Comparison of ENCODE assay signal across 32 cellular contexts in the genomic region with DNA sequence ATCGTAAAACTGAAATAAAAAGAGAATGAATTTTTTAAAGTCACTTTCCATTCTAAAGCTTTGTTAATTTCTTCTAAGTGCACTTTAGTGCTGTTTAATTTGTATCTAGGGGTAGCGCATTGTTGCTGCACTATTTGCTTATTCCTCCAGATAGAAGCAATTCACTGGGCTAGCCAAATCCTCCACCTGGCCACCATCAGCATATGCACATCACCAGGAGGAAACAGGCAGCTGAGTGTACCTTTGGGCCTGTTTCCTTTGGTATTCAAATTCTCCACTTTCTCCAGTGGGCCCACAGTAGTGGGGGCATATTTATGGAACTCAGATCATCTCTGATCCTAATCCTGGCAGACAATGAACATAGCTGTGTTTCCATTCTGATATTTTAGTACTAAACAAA. TPM values are rescaled to one million over a fixed set of nuclear protein-coding genes. Genes with fewer than 3 reads are reported as not detected.
"Had no signal": no experiment of that assay in that cellular context is flagged by ENCODE, and none has a peak within 500 bp of the region (broad histone marks: within the 10 kb centered on the region; RNA-seq: fewer than 3 reads in every experiment).

No MANE protein-coding gene starts in this region.

- H3K27ac Mint-ChIP-seq: activated CD4-positive, alpha-beta T cell treated with anti-CD3 and anti-CD28 coated beads for 36 hours; activated CD8-positive, alpha-beta memory T cell treated with anti-CD3 and anti-CD28 coated beads, Interleukin-2, amount 10 ng/mL, durations not matched to agents 7 days and 5 days; activated CD8-positive, alpha-beta T cell treated with anti-CD3 and anti-CD28 coated beads, Interleukin-2, amount 10 ng/mL, durations not matched to agents 7 days and 5 days; activated naive CD4-positive, alpha-beta T cell treated with anti-CD3 and anti-CD28 coated beads, Interleukin-2, amount 50 U/mL, for 24 hours; activated naive CD8-positive, alpha-beta T cell treated with anti-CD3 and anti-CD28 coated beads, Interleukin-2, amount 50 U/mL, for 24 hours; activated T-helper 2 cell treated with anti-CD3 and anti-CD28 coated beads, Interferon-gamma antibody, Interleukin-2, Interleukin-4, amounts not matched to agents 10 μg/mL and 5 μg/mL and 100 μg/mL, durations not matched to agents 14 hours and 24 hours and 36 hours; naive thymus-derived CD8-positive, alpha-beta T cell had no signal

- H3K9me3 ChIP-seq: esophagus muscularis mucosa, heart left ventricle, pancreas, prostate gland, thoracic aorta, uterus had no signal

- H3K27ac ChIP-seq: esophagus muscularis mucosa, foreskin keratinocyte, heart left ventricle, pancreas, prostate gland, skin epidermis, thoracic aorta, uterus had no signal

- H3K4me1 ChIP-seq: esophagus muscularis mucosa, foreskin keratinocyte, heart left ventricle, pancreas, prostate gland, uterus had no signal

- H3K36me3 Mint-ChIP-seq: activated CD8-positive, alpha-beta memory T cell treated with anti-CD3 and anti-CD28 coated beads, Interleukin-2, amount 10 ng/mL, durations not matched to agents 7 days and 5 days; activated naive CD4-positive, alpha-beta T cell treated with anti-CD3 and anti-CD28 coated beads, Interleukin-2, amount 50 U/mL, for 24 hours; naive thymus-derived CD8-positive, alpha-beta T cell had no signal

- H3K4me3 ChIP-seq: esophagus muscularis mucosa, heart left ventricle, pancreas, prostate gland, skin epidermis, thoracic aorta, uterus had no signal

- H3K27me3 ChIP-seq: esophagus muscularis mucosa, foreskin keratinocyte, heart left ventricle, pancreas, uterus had no signal

- H3K9me3 Mint-ChIP-seq: activated T-helper 2 cell treated with anti-CD3 and anti-CD28 coated beads, Interferon-gamma antibody, Interleukin-2, Interleukin-4, amounts not matched to agents 10 μg/mL and 5 μg/mL and 100 μg/mL, durations not matched to agents 14 hours and 24 hours and 36 hours; neural crest cell had no signal

- H3K4me3 Mint-ChIP-seq: activated CD4-positive, alpha-beta T cell treated with anti-CD3 and anti-CD28 coated beads for 36 hours; activated CD8-positive, alpha-beta memory T cell treated with anti-CD3 and anti-CD28 coated beads, Interleukin-2, amount 10 ng/mL, durations not matched to agents 7 days and 5 days; activated CD8-positive, alpha-beta T cell treated with anti-CD3 and anti-CD28 coated beads, Interleukin-2, amount 10 ng/mL, durations not matched to agents 7 days and 5 days; activated naive CD4-positive, alpha-beta T cell treated with anti-CD3 and anti-CD28 coated beads, Interleukin-2, amount 50 U/mL, for 24 hours; activated naive CD8-positive, alpha-beta T cell treated with anti-CD3 and anti-CD28 coated beads, Interleukin-2, amount 50 U/mL, for 24 hours; naive thymus-derived CD8-positive, alpha-beta T cell; neural crest cell had no signal

- ATAC-seq: activated CD4-positive, alpha-beta T cell treated with anti-CD3 and anti-CD28 coated beads for 36 hours; activated CD8-positive, alpha-beta memory T cell treated with anti-CD3 and anti-CD28 coated beads, Interleukin-2, amount 10 ng/mL, durations not matched to agents 7 days and 5 days; activated CD8-positive, alpha-beta T cell treated with anti-CD3 and anti-CD28 coated beads, Interleukin-2, amount 10 ng/mL, durations not matched to agents 7 days and 5 days; activated naive CD8-positive, alpha-beta T cell treated with anti-CD3 and anti-CD28 coated beads, Interleukin-2, amount 50 U/mL, for 24 hours; foreskin keratinocyte; heart left ventricle; naive thymus-derived CD8-positive, alpha-beta T cell; sciatic nerve; stimulated activated naive CD8-positive, alpha-beta T cell treated with anti-CD3 and anti-CD28 coated beads, Interleukin-15, Interleukin-2, amounts not matched to agents 100 U/mL and 50 U/mL, for 24 hours had no signal

- DNase-seq: activated CD4-positive, alpha-beta T cell treated with anti-CD3 and anti-CD28 coated beads for 36 hours; activated CD4-positive, CD25-positive, alpha-beta regulatory T cell; activated CD8-positive, alpha-beta memory T cell treated with anti-CD3 and anti-CD28 coated beads, Interleukin-2, amount 10 ng/mL, durations not matched to agents 7 days and 5 days; activated CD8-positive, alpha-beta T cell treated with anti-CD3 and anti-CD28 coated beads, Interleukin-2, amount 10 ng/mL, durations not matched to agents 7 days and 5 days; activated naive CD8-positive, alpha-beta T cell treated with anti-CD3 and anti-CD28 coated beads, Interleukin-2, amount 50 U/mL, for 24 hours; activated T-cell treated with anti-CD3 and anti-CD28 coated beads, Interleukin-2, amount 50 U/mL, for 48 hours; amygdala; caudate nucleus; cortex of kidney; foreskin keratinocyte; heart left ventricle; hypothalamus; midbrain; naive thymus-derived CD8-positive, alpha-beta T cell; nucleus accumbens; pancreas; retina; stimulated activated CD4-positive, alpha-beta T cell treated with anti-CD3 and anti-CD28 coated beads, Interleukin-12 subunit alpha, Interleukin-12 subunit beta, amount 100 ng/mL, for 4 hours; stimulated activated CD4-positive, alpha-beta T cell treated with anti-CD3 and anti-CD28 coated beads, Interleukin-4, amount 100 ng/mL, for 1 hour; stimulated activated naive CD8-positive, alpha-beta T cell treated with anti-CD3 and anti-CD28 coated beads, Interleukin-15, Interleukin-2, amounts not matched to agents 100 U/mL and 50 U/mL, for 24 hours; trophoblast cell; uterus had no signal

- H3K4me1 Mint-ChIP-seq: activated CD4-positive, alpha-beta T cell treated with anti-CD3 and anti-CD28 coated beads for 36 hours; activated CD8-positive, alpha-beta memory T cell treated with anti-CD3 and anti-CD28 coated beads, Interleukin-2, amount 10 ng/mL, durations not matched to agents 7 days and 5 days; activated naive CD4-positive, alpha-beta T cell treated with anti-CD3 and anti-CD28 coated beads, Interleukin-2, amount 50 U/mL, for 24 hours; activated naive CD8-positive, alpha-beta T cell treated with anti-CD3 and anti-CD28 coated beads, Interleukin-2, amount 50 U/mL, for 24 hours; naive thymus-derived CD8-positive, alpha-beta T cell had no signal

- H3K36me3 ChIP-seq: esophagus muscularis mucosa, heart left ventricle, pancreas, prostate gland, thoracic aorta, uterus had no signal

- H3K27me3 Mint-ChIP-seq: activated CD8-positive, alpha-beta memory T cell treated with anti-CD3 and anti-CD28 coated beads, Interleukin-2, amount 10 ng/mL, durations not matched to agents 7 days and 5 days had no signal

RNA-seq across cellular contexts. Expression of gene CPB1, which starts 29.8 kb away (rescaled TPM):
- total RNA-seq: activated CD4-positive, alpha-beta T cell treated with anti-CD3 and anti-CD28 coated beads for 36 hours; activated CD8-positive, alpha-beta memory T cell treated with anti-CD3 and anti-CD28 coated beads, Interleukin-2, amount 10 ng/mL, durations not matched to agents 7 days and 5 days; activated CD8-positive, alpha-beta T cell treated with anti-CD3 and anti-CD28 coated beads, Interleukin-2, amount 10 ng/mL, durations not matched to agents 7 days and 5 days; activated T-helper 2 cell treated with anti-CD3 and anti-CD28 coated beads, Interferon-gamma antibody, Interleukin-2, Interleukin-4, amounts not matched to agents 10 μg/mL and 5 μg/mL and 100 μg/mL, durations not matched to agents 14 hours and 24 hours and 36 hours; chondrocyte; foreskin keratinocyte; kidney epithelial cell; naive thymus-derived CD8-positive, alpha-beta T cell; neural crest cell; uterus had no signal
- polyA plus RNA-seq: foreskin keratinocyte; naive thymus-derived CD8-positive, alpha-beta T cell had no signal
